Comparison of ENCODE assay signal across 39 cellular contexts in genomic region chr4:173391691-173392090, GRCh38. TPM values are rescaled to one million over a fixed set of nuclear protein-coding genes. Genes with fewer than 3 reads are reported as not detected.
"Had no signal": no experiment of that assay in that cellular context is flagged by ENCODE, and none has a peak within 500 bp of the region (broad histone marks: within the 10 kb centered on the region; RNA-seq: fewer than 3 reads in every experiment).

No MANE protein-coding gene starts in this region.

- H3K27ac ChIP-seq: adrenal gland, ascending aorta, body of pancreas, brain microvascular endothelial cell, breast epithelium, cardiac muscle cell had no signal

- DNase-seq: activated effector memory CD4-positive, alpha-beta T cell treated with anti-CD3 and anti-CD28 coated beads, Interleukin-2, amount 50 U/mL, for 16 hours; activated effector memory CD4-positive, alpha-beta T cell treated with Interleukin-2 at 50 U/mL for 16 hours; activated gamma-delta T cell; activated gamma-delta T cell treated with Interleukin-2 at 50 U/mL for 16 hours; activated naive CD4-positive, alpha-beta T cell; activated naive CD4-positive, alpha-beta T cell treated with anti-CD3 and anti-CD28 coated beads for 36 hours; activated naive CD4-positive, alpha-beta T cell treated with anti-CD3 and anti-CD28 coated beads, Interleukin-2, amount 10 ng/mL, durations not matched to agents 7 days and 5 days; activated naive CD4-positive, alpha-beta T cell treated with anti-CD3 and anti-CD28 coated beads, Interleukin-2, amount 50 U/mL, for 16 hours; activated naive CD4-positive, alpha-beta T cell treated with Interleukin-2 at 50 U/mL for 16 hours; activated naive CD8-positive, alpha-beta T cell treated with anti-CD3 and anti-CD28 coated beads for 36 hours; activated naive CD8-positive, alpha-beta T cell treated with anti-CD3 and anti-CD28 coated beads, Interleukin-2, amount 10 ng/mL, durations not matched to agents 7 days and 5 days; activated naive CD8-positive, alpha-beta T cell treated with anti-CD3 and anti-CD28 coated beads, Interleukin-2, amount 50 U/mL, for 24 hours; activated T-cell treated with anti-CD3 and anti-CD28 coated beads, Interleukin-2, amount 50 U/mL, for 1 hour; activated T-cell treated with anti-CD3 and anti-CD28 coated beads, Interleukin-2, amount 50 U/mL, for 24 hours; activated T-cell treated with anti-CD3 and anti-CD28 coated beads, Interleukin-2, amount 50 U/mL, for 4 hours; activated T-cell treated with anti-CD3 and anti-CD28 coated beads, Interleukin-2, amount 50 U/mL, for 48 hours; activated T-cell treated with anti-CD3 and anti-CD28 coated beads, Interleukin-2, amount 50 U/mL, for 72 hours; adrenal gland; amniotic stem cell; amygdala; anterior cingulate cortex; aorta; body of pancreas; brain microvascular endothelial cell; caudate nucleus; central memory CD4-positive, alpha-beta T cell; cerebellar nuclear complex had no signal

- H3K4me1 ChIP-seq: adrenal gland, body of pancreas, breast epithelium had no signal

- H3K4me3 Mint-ChIP-seq: activated naive CD4-positive, alpha-beta T cell treated with anti-CD3 and anti-CD28 coated beads for 36 hours; activated naive CD4-positive, alpha-beta T cell treated with anti-CD3 and anti-CD28 coated beads, Interleukin-2, amount 10 ng/mL, durations not matched to agents 7 days and 5 days; activated naive CD4-positive, alpha-beta T cell treated with anti-CD3 and anti-CD28 coated beads, Interleukin-2, amount 50 U/mL, for 24 hours; activated naive CD8-positive, alpha-beta T cell; activated naive CD8-positive, alpha-beta T cell treated with anti-CD3 and anti-CD28 coated beads for 36 hours; activated naive CD8-positive, alpha-beta T cell treated with anti-CD3 and anti-CD28 coated beads, Interleukin-2, amount 10 ng/mL, durations not matched to agents 7 days and 5 days; activated naive CD8-positive, alpha-beta T cell treated with anti-CD3 and anti-CD28 coated beads, Interleukin-2, amount 50 U/mL, for 24 hours; activated T-cell treated with anti-CD3 and anti-CD28 coated beads, Interleukin-2, amount 50 U/mL, for 24 hours; activated T-cell treated with anti-CD3 and anti-CD28 coated beads, Interleukin-2, amount 50 U/mL, for 4 hours; activated T-cell treated with anti-CD3 and anti-CD28 coated beads, Interleukin-2, amount 50 U/mL, for 72 hours; activated T-helper 1 cell treated with anti-CD3 and anti-CD28 coated beads, Interleukin-12 subunit alpha, Interleukin-12 subunit beta, Interleukin-2, Interleukin-4 antibody, amounts not matched to agents 30 ng/mL and 10 ng/mL and 1 ng/mL, durations not matched to agents 14 hours and 24 hours and 36 hours; activated T-helper 17 cell treated with anti-CD3 and anti-CD28 coated beads, Interleukin-2, amount 50 U/mL, for 72 hours; brain; central memory CD8-positive, alpha-beta T cell had no signal

- H3K4me1 Mint-ChIP-seq: activated naive CD4-positive, alpha-beta T cell treated with anti-CD3 and anti-CD28 coated beads, Interleukin-2, amount 10 ng/mL, durations not matched to agents 7 days and 5 days; activated naive CD4-positive, alpha-beta T cell treated with anti-CD3 and anti-CD28 coated beads, Interleukin-2, amount 50 U/mL, for 24 hours; activated naive CD8-positive, alpha-beta T cell treated with anti-CD3 and anti-CD28 coated beads for 36 hours; activated naive CD8-positive, alpha-beta T cell treated with anti-CD3 and anti-CD28 coated beads, Interleukin-2, amount 10 ng/mL, durations not matched to agents 7 days and 5 days; activated naive CD8-positive, alpha-beta T cell treated with anti-CD3 and anti-CD28 coated beads, Interleukin-2, amount 50 U/mL, for 24 hours; activated T-helper 17 cell treated with anti-CD3 and anti-CD28 coated beads, Interleukin-2, amount 50 U/mL, for 72 hours; central memory CD8-positive, alpha-beta T cell had no signal

- H3K27ac Mint-ChIP-seq: activated naive CD4-positive, alpha-beta T cell treated with anti-CD3 and anti-CD28 coated beads for 36 hours; activated naive CD4-positive, alpha-beta T cell treated with anti-CD3 and anti-CD28 coated beads, Interleukin-2, amount 10 ng/mL, durations not matched to agents 7 days and 5 days; activated naive CD4-positive, alpha-beta T cell treated with anti-CD3 and anti-CD28 coated beads, Interleukin-2, amount 50 U/mL, for 24 hours; activated naive CD4-positive, alpha-beta T cell treated with anti-CD3 and anti-CD28 coated beads, Interleukin-2, amount 50 U/mL, for 72 hours; activated naive CD8-positive, alpha-beta T cell; activated naive CD8-positive, alpha-beta T cell treated with anti-CD3 and anti-CD28 coated beads for 36 hours; activated naive CD8-positive, alpha-beta T cell treated with anti-CD3 and anti-CD28 coated beads, Interleukin-2, amount 10 ng/mL, durations not matched to agents 7 days and 5 days; activated naive CD8-positive, alpha-beta T cell treated with anti-CD3 and anti-CD28 coated beads, Interleukin-2, amount 50 U/mL, for 24 hours; activated T-cell treated with anti-CD3 and anti-CD28 coated beads, Interleukin-2, amount 50 U/mL, for 24 hours; activated T-cell treated with anti-CD3 and anti-CD28 coated beads, Interleukin-2, amount 50 U/mL, for 72 hours; activated T-helper 1 cell treated with anti-CD3 and anti-CD28 coated beads, Interleukin-12 subunit alpha, Interleukin-12 subunit beta, Interleukin-2, Interleukin-4 antibody, amounts not matched to agents 30 ng/mL and 10 ng/mL and 1 ng/mL, durations not matched to agents 14 hours and 24 hours and 36 hours; activated T-helper 17 cell treated with anti-CD3 and anti-CD28 coated beads, Interleukin-2, amount 50 U/mL, for 72 hours; activated T-helper 2 cell treated with anti-CD3 and anti-CD28 coated beads, Interferon-gamma antibody, Interleukin-2, Interleukin-4, amounts not matched to agents 10 μg/mL and 5 μg/mL and 100 μg/mL, durations not matched to agents 14 hours and 24 hours and 36 hours had no signal

- H3K4me3 ChIP-seq: adrenal gland, ascending aorta, body of pancreas, breast epithelium, cardiac muscle cell had no signal

- H3K27me3 ChIP-seq: adrenal gland, ascending aorta, body of pancreas, brain microvascular endothelial cell, breast epithelium, cardiac muscle cell had no signal

- H3K36me3 Mint-ChIP-seq: activated naive CD4-positive, alpha-beta T cell treated with anti-CD3 and anti-CD28 coated beads, Interleukin-2, amount 50 U/mL, for 72 hours; activated naive CD8-positive, alpha-beta T cell; activated naive CD8-positive, alpha-beta T cell treated with anti-CD3 and anti-CD28 coated beads for 36 hours had no signal

- H3K9me3 ChIP-seq: adrenal gland, ascending aorta, body of pancreas, breast epithelium had no signal

- ATAC-seq: activated naive CD4-positive, alpha-beta T cell treated with anti-CD3 and anti-CD28 coated beads, Interleukin-2, amount 50 U/mL, for 72 hours; activated naive CD8-positive, alpha-beta T cell treated with anti-CD3 and anti-CD28 coated beads, Interleukin-2, amount 50 U/mL, for 24 hours; activated T-cell treated with anti-CD3 and anti-CD28 coated beads, Interleukin-2, amount 50 U/mL, for 4 hours; activated T-cell treated with anti-CD3 and anti-CD28 coated beads, Interleukin-2, amount 50 U/mL, for 72 hours; activated T-helper 17 cell treated with anti-CD3 and anti-CD28 coated beads, Interleukin-2, amount 50 U/mL, for 72 hours; body of pancreas had no signal

- H3K36me3 ChIP-seq: adrenal gland, brain microvascular endothelial cell, breast epithelium, cardiac muscle cell had no signal

- H3K9me3 Mint-ChIP-seq: activated naive CD4-positive, alpha-beta T cell treated with anti-CD3 and anti-CD28 coated beads for 36 hours; activated naive CD4-positive, alpha-beta T cell treated with anti-CD3 and anti-CD28 coated beads, Interleukin-2, amount 10 ng/mL, durations not matched to agents 7 days and 5 days; activated naive CD4-positive, alpha-beta T cell treated with anti-CD3 and anti-CD28 coated beads, Interleukin-2, amount 50 U/mL, for 24 hours; activated naive CD4-positive, alpha-beta T cell treated with anti-CD3 and anti-CD28 coated beads, Interleukin-2, amount 50 U/mL, for 72 hours; activated naive CD8-positive, alpha-beta T cell treated with anti-CD3 and anti-CD28 coated beads for 36 hours; activated naive CD8-positive, alpha-beta T cell treated with anti-CD3 and anti-CD28 coated beads, Interleukin-2, amount 10 ng/mL, durations not matched to agents 7 days and 5 days; activated naive CD8-positive, alpha-beta T cell treated with anti-CD3 and anti-CD28 coated beads, Interleukin-2, amount 50 U/mL, for 24 hours; activated T-cell treated with anti-CD3 and anti-CD28 coated beads, Interleukin-2, amount 50 U/mL, for 24 hours; activated T-cell treated with anti-CD3 and anti-CD28 coated beads, Interleukin-2, amount 50 U/mL, for 4 hours; activated T-cell treated with anti-CD3 and anti-CD28 coated beads, Interleukin-2, amount 50 U/mL, for 72 hours; activated T-helper 1 cell treated with anti-CD3 and anti-CD28 coated beads, Interleukin-12 subunit alpha, Interleukin-12 subunit beta, Interleukin-2, Interleukin-4 antibody, amounts not matched to agents 30 ng/mL and 10 ng/mL and 1 ng/mL, durations not matched to agents 14 hours and 24 hours and 36 hours; activated T-helper 17 cell treated with anti-CD3 and anti-CD28 coated beads, Interleukin-2, amount 50 U/mL, for 72 hours; activated T-helper 2 cell treated with anti-CD3 and anti-CD28 coated beads, Interferon-gamma antibody, Interleukin-2, Interleukin-4, amounts not matched to agents 10 μg/mL and 5 μg/mL and 100 μg/mL, durations not matched to agents 14 hours and 24 hours and 36 hours; central memory CD8-positive, alpha-beta T cell had no signal

RNA-seq across cellular contexts. Expression of gene SCRG1, which starts 7.2 kb away (rescaled TPM):
- total RNA-seq: activated naive CD4-positive, alpha-beta T cell treated with anti-CD3 and anti-CD28 coated beads for 36 hours; activated naive CD4-positive, alpha-beta T cell treated with anti-CD3 and anti-CD28 coated beads, Interleukin-2, amount 50 U/mL, for 72 hours; activated naive CD8-positive, alpha-beta T cell treated with anti-CD3 and anti-CD28 coated beads for 36 hours; activated naive CD8-positive, alpha-beta T cell treated with anti-CD3 and anti-CD28 coated beads, Interleukin-2, amount 10 ng/mL, durations not matched to agents 7 days and 5 days; activated T-cell treated with anti-CD3 and anti-CD28 coated beads, Interleukin-2, amount 50 U/mL, for 4 hours; activated T-cell treated with anti-CD3 and anti-CD28 coated beads, Interleukin-2, amount 50 U/mL, for 72 hours; activated T-helper 1 cell treated with anti-CD3 and anti-CD28 coated beads, Interleukin-12 subunit alpha, Interleukin-12 subunit beta, Interleukin-2, Interleukin-4 antibody, amounts not matched to agents 30 ng/mL and 10 ng/mL and 1 ng/mL, durations not matched to agents 14 hours and 24 hours and 36 hours; activated T-helper 17 cell treated with anti-CD3 and anti-CD28 coated beads, Interleukin-2, amount 50 U/mL, for 72 hours; activated T-helper 2 cell treated with anti-CD3 and anti-CD28 coated beads, Interferon-gamma antibody, Interleukin-2, Interleukin-4, amounts not matched to agents 10 μg/mL and 5 μg/mL and 100 μg/mL, durations not matched to agents 14 hours and 24 hours and 36 hours; body of pancreas; bronchial epithelial cell had no signal
